In the genomic region with DNA sequence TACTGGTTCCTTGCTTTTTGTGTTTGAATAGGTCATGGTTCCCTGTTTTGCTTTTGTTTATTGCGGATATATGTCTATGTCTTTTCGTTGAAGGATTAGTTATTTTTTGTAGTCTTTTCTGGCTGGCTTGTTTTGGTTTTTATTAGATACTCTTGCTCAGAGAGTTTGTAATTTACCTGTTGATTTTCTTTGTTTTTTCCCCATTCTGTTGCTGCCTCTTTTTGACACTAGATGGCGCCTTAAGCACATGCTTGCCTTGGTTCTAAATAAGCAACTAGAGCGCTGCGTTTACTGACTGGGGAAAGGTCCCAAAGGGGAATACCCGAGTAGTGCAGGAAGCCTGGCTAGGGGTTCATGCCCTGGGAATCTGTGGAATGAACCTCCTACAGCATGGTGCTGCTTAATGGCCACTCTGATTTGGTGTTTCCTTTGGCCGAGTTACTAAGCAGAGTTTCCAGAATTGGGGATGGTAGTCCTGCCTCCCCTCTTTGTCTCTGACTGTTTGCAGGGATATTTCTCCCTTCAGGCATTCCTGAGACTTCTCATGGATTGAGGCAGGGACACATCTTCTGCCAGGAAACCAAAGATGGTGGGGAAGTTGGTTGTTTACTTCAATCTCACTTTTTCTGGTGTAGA, we compare ENCODE assay signal across 9 cellular contexts.
DNase-seq lines count a peak whose midpoint lies in the region; ATAC-seq lines count a peak whose summit lies in the region.
"Had no signal": no experiment of that assay in that cellular context is flagged by ENCODE, and none has a peak within 500 bp of the region (broad histone marks: within the 10 kb centered on the region; RNA-seq: fewer than 3 reads in every experiment).

No MANE protein-coding gene starts in this region.

- H3K27me3 Mint-ChIP-seq in activated CD4-positive, alpha-beta memory T cell treated with anti-CD3 and anti-CD28 coated beads for 36 hours, result peaks cover 36% of the 10 kb centered on the region
- H3K27me3 Mint-ChIP-seq in activated CD4-positive, alpha-beta memory T cell treated with anti-CD3 and anti-CD28 coated beads, Interleukin-2, amount 10 ng/mL, durations not matched to agents 7 days and 5 days, result peaks cover 19% of the 10 kb centered on the region

- ATAC-seq in HG03460 (IDR thresholded peaks at IDR 0.05; ENCODE audit: unreplicated experiment), result no peak

- H3K4me1 Mint-ChIP-seq in activated CD4-positive, alpha-beta memory T cell treated with anti-CD3 and anti-CD28 coated beads for 36 hours (ENCODE audit: low read depth), result no peaks in the 10 kb centered on the region
- H3K4me1 Mint-ChIP-seq in activated CD4-positive, alpha-beta memory T cell treated with anti-CD3 and anti-CD28 coated beads, Interleukin-2, amount 10 ng/mL, durations not matched to agents 7 days and 5 days, result no peaks in the 10 kb centered on the region
- H3K4me1 Mint-ChIP-seq: activated naive CD8-positive, alpha-beta T cell treated with anti-CD3 and anti-CD28 coated beads, Interleukin-2, amount 10 ng/mL, durations not matched to agents 7 days and 5 days had no signal

- CTCF ChIA-PET in activated CD4-positive, alpha-beta memory T cell treated with anti-CD3 and anti-CD28 coated beads for 36 hours (lab: Charles Lee), result no interaction called here
- CTCF ChIA-PET in activated CD4-positive, alpha-beta memory T cell treated with anti-CD3 and anti-CD28 coated beads, Interleukin-2, amount 10 ng/mL, durations not matched to agents 7 days and 5 days (lab: Charles Lee), result no interaction called here

- H3K27ac Mint-ChIP-seq in activated CD4-positive, alpha-beta memory T cell treated with anti-CD3 and anti-CD28 coated beads for 36 hours, result no peak overlapping the region
- H3K27ac Mint-ChIP-seq in activated CD4-positive, alpha-beta memory T cell treated with anti-CD3 and anti-CD28 coated beads, Interleukin-2, amount 10 ng/mL, durations not matched to agents 7 days and 5 days, result no peak overlapping the region
- H3K27ac Mint-ChIP-seq: activated naive CD8-positive, alpha-beta T cell treated with anti-CD3 and anti-CD28 coated beads, Interleukin-2, amount 10 ng/mL, durations not matched to agents 7 days and 5 days had no signal

- no peak overlapping the region for H3K4me3 Mint-ChIP-seq in activated CD4-positive, alpha-beta memory T cell treated with anti-CD3 and anti-CD28 coated beads for 36 hours
- no peak overlapping the region for H3K4me3 Mint-ChIP-seq in activated CD4-positive, alpha-beta memory T cell treated with anti-CD3 and anti-CD28 coated beads, Interleukin-2, amount 10 ng/mL, durations not matched to agents 7 days and 5 days
- H3K4me3 Mint-ChIP-seq: activated naive CD8-positive, alpha-beta T cell treated with anti-CD3 and anti-CD28 coated beads, Interleukin-2, amount 10 ng/mL, durations not matched to agents 7 days and 5 days had no signal

- POLR2A ChIA-PET in activated CD4-positive, alpha-beta memory T cell treated with anti-CD3 and anti-CD28 coated beads for 36 hours (lab: Charles Lee), result no interaction called here
- POLR2A ChIA-PET in activated CD4-positive, alpha-beta memory T cell treated with anti-CD3 and anti-CD28 coated beads, Interleukin-2, amount 10 ng/mL, durations not matched to agents 7 days and 5 days (lab: Charles Lee), result no interaction called here

- peaks cover 25% of the 10 kb centered on the region for H3K9me3 Mint-ChIP-seq in activated CD4-positive, alpha-beta memory T cell treated with anti-CD3 and anti-CD28 coated beads for 36 hours
- peaks cover 15% of the 10 kb centered on the region for H3K9me3 Mint-ChIP-seq in activated CD4-positive, alpha-beta memory T cell treated with anti-CD3 and anti-CD28 coated beads, Interleukin-2, amount 10 ng/mL, durations not matched to agents 7 days and 5 days

- H3K36me3 Mint-ChIP-seq in activated CD4-positive, alpha-beta memory T cell treated with anti-CD3 and anti-CD28 coated beads for 36 hours, result peaks cover 5% of the 10 kb centered on the region
- peaks cover 3% of the 10 kb centered on the region for H3K36me3 Mint-ChIP-seq in activated CD4-positive, alpha-beta memory T cell treated with anti-CD3 and anti-CD28 coated beads, Interleukin-2, amount 10 ng/mL, durations not matched to agents 7 days and 5 days (ENCODE audit: low read depth)

- peak; percentile 13 for DNase-seq in activated CD4-positive, alpha-beta memory T cell treated with anti-CD3 and anti-CD28 coated beads for 36 hours
- DNase-seq in activated CD4-positive, alpha-beta memory T cell treated with anti-CD3 and anti-CD28 coated beads, Interleukin-2, amount 10 ng/mL, durations not matched to agents 7 days and 5 days, result no peak
- DNase-seq in NCI-H1694 (lab: John Stamatoyannopoulos, UW), result peak; percentile 79
- DNase-seq in cerebellar cortex (ENCODE audit: low spot score), result peak; percentile 32
- peak; percentile 13 for DNase-seq in pulmonary artery endothelial cell (ENCODE audit: low read depth, low spot score)
- no peak for DNase-seq in HK-2 (ENCODE audit: unreplicated experiment)
- DNase-seq in GOT3 (lab: John Stamatoyannopoulos, UW), result no peak
- DNase-seq: activated naive CD8-positive, alpha-beta T cell treated with anti-CD3 and anti-CD28 coated beads, Interleukin-2, amount 10 ng/mL, durations not matched to agents 7 days and 5 days had no signal

- intact Hi-C loops in activated CD4-positive, alpha-beta memory T cell treated with anti-CD3 and anti-CD28 coated beads for 36 hours (cut with micrococcal nuclease), result no loop called here

Comparison
In these comparisons a context has a peak if more than half of its experiments do, and no peak if none do; other contexts are left out.
1. DNase-seq: peak in activated CD4-positive, alpha-beta memory T cell treated with anti-CD3 and anti-CD28 coated beads for 36 hours (single experiment), NCI-H1694 (single experiment), cerebellar cortex (single experiment) and pulmonary artery endothelial cell (single experiment); none in activated CD4-positive, alpha-beta memory T cell treated with anti-CD3 and anti-CD28 coated beads, Interleukin-2, amount 10 ng/mL, durations not matched to agents 7 days and 5 days (single experiment), HK-2 (single experiment) and GOT3 (single experiment).